Comparison of ENCODE assay signal across 1 cellular context in genomic region chr9:106869458-106869857, GRCh38.
TF ChIP-seq lines count a peak whose summit lies in the region.

No MANE protein-coding gene starts in this region.

TF ChIP-seq in GM23338, 12 proteins besides CTCF, POLR2A, EP300 and RAD21 (continued from another document):
- TF ChIP-seq ZNF462 (CRISPR knock-in tag; IDR thresholded peaks at IDR 0.05) = no peak
- no peak for TF ChIP-seq POLR2AphosphoS5 (IDR thresholded peaks at IDR 0.05; ENCODE audit: low read depth)
- TF ChIP-seq ZNF114 (CRISPR knock-in tag; IDR thresholded peaks at IDR 0.05) = no peak
- no peak for TF ChIP-seq NANOG (IDR thresholded peaks at IDR 0.05; ENCODE audit: borderline replicate concordance)
- no peak for TF ChIP-seq EZH2phosphoT487 (IDR thresholded peaks at IDR 0.05; ENCODE audit: unreplicated experiment)
- no peak for TF ChIP-seq EZH2 (IDR thresholded peaks at IDR 0.05; ENCODE audit: low read depth, unreplicated experiment)
- TF ChIP-seq ZNF331 (CRISPR knock-in tag; IDR thresholded peaks at IDR 0.05; ENCODE audit: low read depth) = no peak
- no peak for TF ChIP-seq STAT1 (IDR thresholded peaks at IDR 0.05; ENCODE audit: unreplicated experiment)
- TF ChIP-seq CREB1 (CRISPR knock-in tag; IDR thresholded peaks at IDR 0.05; ENCODE audit: low read depth) = no peak
